14 cellular contexts compared by ENCODE assay signal in genomic region chr18:7575465-7576026, GRCh38. TPM values are rescaled to one million over a fixed set of nuclear protein-coding genes. Genes with fewer than 3 reads are reported as not detected.
DNase-seq lines count a peak whose midpoint lies in the region; ATAC-seq, FAIRE-seq and TF ChIP-seq lines count a peak whose summit lies in the region.
"Had no signal": no experiment of that assay in that cellular context is flagged by ENCODE, and none has a peak within 500 bp of the region (broad histone marks: within the 10 kb centered on the region; RNA-seq: fewer than 3 reads in every experiment).

No MANE protein-coding gene starts in this region.

- peaks cover 59% of the 10 kb centered on the region for H3K79me2 ChIP-seq in HepG2 (ENCODE audit: insufficient read depth, low read length)

- in situ Hi-C loops in HepG2 (cut with HindIII; ENCODE audit: extremely low pct_ligation_motif_present, low pct_unique_long_range_greater_than_20kb) (no loop called here), brain microvascular endothelial cell (cut with HindIII; ENCODE audit: low pct_ligation_motif_present, low sequenced_read_pairs) (no loop called here)

- peaks cover 2% of the 10 kb centered on the region; the same call in 1 of the 2 replicates for H4K20me1 ChIP-seq in HepG2 (ENCODE audit: insufficient read depth, low read length)

- no peak for TF ChIP-seq CTCF in HepG2 (CRISPR knock-in tag; IDR thresholded peaks at IDR 0.05)
- no peak for TF ChIP-seq CTCF in right lobe of liver (IDR thresholded peaks at IDR 0.05)
- TF ChIP-seq CTCF in brain microvascular endothelial cell (IDR thresholded peaks at IDR 0.05; ENCODE audit: low read depth, low read length, missing control alignments): no peak
- no peak for TF ChIP-seq CTCF in prostate gland (IDR thresholded peaks at IDR 0.05)

- H3K27me3 ChIP-seq in HepG2 (ENCODE audit: control insufficient read depth in 1 of 2, insufficient read depth in 2 of 2, low read length in 2 of 2) (no peaks in the 10 kb centered on the region), right lobe of liver (no peaks in the 10 kb centered on the region), brain microvascular endothelial cell (replicated peaks) (no peaks in the 10 kb centered on the region), iPS-20b (ENCODE audit: insufficient read depth, low read length) (peaks cover 2% of the 10 kb centered on the region; the same call in 1 of the 2 replicates), prostate gland (replicated peaks; ENCODE audit: insufficient read depth) (no peaks in the 10 kb centered on the region)
- H3K27me3 ChIP-seq: gastrocnemius medialis had no signal

- DNase-seq in HepG2 (ENCODE audit: low spot score) (no peak), right lobe of liver (no peak), brain microvascular endothelial cell (peak; percentile 43), urothelium cell line (ENCODE audit: low spot score) (no peak), prostate gland (ENCODE audit: low spot score) (no peak)
- no peak for DNase-seq in stimulated activated CD4-positive, alpha-beta T cell treated with anti-CD3 and anti-CD28 coated beads, Interleukin-15, amount 100 ng/mL, for 24 hours
- DNase-seq in effector CD8-positive, alpha-beta T cell (lab: John Stamatoyannopoulos, UW): no peak
- DNase-seq: activated CD4-positive, alpha-beta memory T cell treated with anti-CD3 and anti-CD28 coated beads, Interleukin-2, amount 10 ng/mL, durations not matched to agents 7 days and 5 days; activated effector memory CD4-positive, alpha-beta T cell treated with Interleukin-2 at 50 U/mL for 16 hours; gastrocnemius medialis; left colon; stimulated activated CD4-positive, alpha-beta T cell treated with anti-CD3 and anti-CD28 coated beads, Interleukin-12 subunit alpha, Interleukin-12 subunit beta, amount 100 ng/mL, for 4 hours; stimulated activated CD8-positive, alpha-beta memory T cell treated with anti-CD3 and anti-CD28 coated beads, Interleukin-4, amount 100 ng/mL, for 48 hours had no signal

- BruUV-seq in HepG2 (replicated peaks; lab: Mats Ljungman, UMichigan): no TSS peak

- H3K4me1 ChIP-seq in HepG2 (ENCODE audit: insufficient read depth, low read length) (peaks cover 55% of the 10 kb centered on the region), right lobe of liver (peaks cover 0 to 6% (median 0%) of the 10 kb centered on the region in 4 donors), iPS-20b (ENCODE audit: insufficient read depth, low read length) (peaks cover 26% of the 10 kb centered on the region), prostate gland (replicated peaks) (no peaks in the 10 kb centered on the region)

- no peak for FAIRE-seq in HepG2 (lab: Jason Lieb, UNC)
- FAIRE-seq in urothelium cell line (lab: Jason Lieb, UNC): peak; percentile 79

- CTCF ChIA-PET in HepG2 (lab: Yijun Ruan, JAX; ENCODE audit: low intra/inter-chr PET ratio, low total read pairs): no interaction called here

- no peak overlapping the region for H2AFZ ChIP-seq in HepG2 (ENCODE audit: low read length)

- TF ChIP-seq EP300 in HepG2 (IDR thresholded peaks at IDR 0.05; ENCODE audit: low read depth in 2 of 2, low read length in 2 of 2): no peak
- no peak for TF ChIP-seq EP300 in HepG2 (CRISPR knock-in tag; IDR thresholded peaks at IDR 0.05; ENCODE audit: borderline replicate concordance)

- H3K9me3 ChIP-seq in HepG2 (ENCODE audit: low read length) (no peaks in the 10 kb centered on the region), right lobe of liver (no peaks in the 10 kb centered on the region), iPS-20b (ENCODE audit: insufficient read depth, low read depth, low read length) (no peaks in the 10 kb centered on the region), prostate gland (no peaks in the 10 kb centered on the region)
- H3K9me3 ChIP-seq: gastrocnemius medialis had no signal

- peak overlapping the region; percentile 23; the same call in 1 of the 2 replicates for H3K9ac ChIP-seq in HepG2 (ENCODE audit: insufficient read depth, low read depth, low read length)
- H3K9ac ChIP-seq in iPS-20b (ENCODE audit: low read depth, low read length): peak overlapping the region; percentile 15; the same call in 1 of the 2 replicates

- POLR2A ChIA-PET in HepG2 (lab: Yijun Ruan, JAX): interaction anchor here (1.3 to 2.4 kb wide), 3 partner anchors 8 to 180 kb away, joined by 4 to 9 read pairs (median 5); partner anchors contain the start of gene PTPRM

- TF ChIP-seq POLR2A in HepG2 (IDR thresholded peaks at IDR 0.05; ENCODE audit: insufficient read depth in 1 of 2, low read depth in 2 of 2, low read length in 2 of 2) (no peak), right lobe of liver (IDR thresholded peaks at IDR 0.05) (no peak), prostate gland (IDR thresholded peaks at IDR 0.05) (no peak)

- TF ChIP-seq RAD21 in HepG2 (CRISPR knock-in tag; IDR thresholded peaks at IDR 0.05): no peak

- H3K27ac ChIP-seq in HepG2 (ENCODE audit: extremely low read length, insufficient read depth, low read length) (peak overlapping the region; percentile 78), right lobe of liver (no peak overlapping the region), brain microvascular endothelial cell (peak overlapping the region; percentile 56), iPS-20b (ENCODE audit: low read length) (no peak overlapping the region), prostate gland (no peak overlapping the region)

- H3K4me3 ChIP-seq in HepG2 (replicated peaks in 1 of 3; ENCODE audit: insufficient read depth in 1 of 3, low read depth in 2 of 3, low read length in 3 of 3): peak overlapping the region; percentile 5 to 59 (median 52)
- no peak overlapping the region for H3K4me3 ChIP-seq in right lobe of liver
- H3K4me3 ChIP-seq in brain microvascular endothelial cell (ENCODE audit: low read depth, low read length): no peak overlapping the region
- H3K4me3 ChIP-seq in iPS-20b (ENCODE audit: low read length): no peak overlapping the region
- no peak overlapping the region for H3K4me3 ChIP-seq in prostate gland
- H3K4me3 ChIP-seq: gastrocnemius medialis had no signal

- ATAC-seq in HepG2: peak; percentile 25
- ATAC-seq in right lobe of liver: no peak
- ATAC-seq: left colon had no signal

- intact Hi-C loops in HepG2 (cut with micrococcal nuclease; ENCODE audit: unreplicated experiment) (loop anchor here (10.0 kb wide), 1 partner anchor 349 kb away; no protein-coding TSS in a partner anchor), right lobe of liver (cut with DNase I) (no loop called here), prostate gland (cut with DNase I) (no loop called here)

- 80% methylated on average over 2 of the region's 2 CpGs for WGBS in HepG2 (ENCODE audit: low lambda C conversion rate)
- 73% methylated on average over 2 of the region's 2 CpGs for WGBS in right lobe of liver (ENCODE audit: insufficient coverage, low coverage, low lambda C conversion rate, missing lambda C conversion rate)
- 87% methylated on average over 2 of the region's 2 CpGs for WGBS in prostate gland

- H3K36me3 ChIP-seq in HepG2 (replicated peaks in 1 of 2; ENCODE audit: control insufficient read depth in 1 of 2, insufficient read depth in 2 of 2, low read length in 2 of 2) (no peaks in the 10 kb centered on the region), right lobe of liver (no peaks in the 10 kb centered on the region), brain microvascular endothelial cell (replicated peaks) (no peaks in the 10 kb centered on the region), iPS-20b (ENCODE audit: insufficient read depth, low read depth, low read length) (no peaks in the 10 kb centered on the region), prostate gland (no peaks in the 10 kb centered on the region)
- H3K36me3 ChIP-seq: gastrocnemius medialis had no signal

- peak overlapping the region; percentile 64 for H3K4me2 ChIP-seq in HepG2 (ENCODE audit: low read depth, low read length)

TF ChIP-seq in HepG2, 621 proteins besides CTCF, POLR2A, EP300 and RAD21 (continues in another document):
- no peak for TF ChIP-seq SPEN (CRISPR knock-in tag; IDR thresholded peaks at IDR 0.05; ENCODE audit: low read depth)
- TF ChIP-seq TFDP1 (CRISPR knock-in tag; IDR thresholded peaks at IDR 0.05; ENCODE audit: borderline replicate concordance): no peak
- no peak for TF ChIP-seq REXO4 (CRISPR knock-in tag; IDR thresholded peaks at IDR 0.05; ENCODE audit: borderline replicate concordance)
- TF ChIP-seq KDM2A (CRISPR knock-in tag; IDR thresholded peaks at IDR 0.05; ENCODE audit: borderline replicate concordance, low read depth): no peak

RNA-seq across cellular contexts. Expression of gene PTPRM, which starts 8.4 kb away (rescaled TPM):
- total RNA-seq in HepG2 (2016; rRNA removed; fragmentation: Illumina TruSeq; extraction: Trizol) (6.5 and 12.6 TPM in 2 replicates), right lobe of liver (10 to 100 TPM; 15.1 to 45.7 (median 26.5) TPM), prostate gland (10 to 100 TPM; 32.9 to 92.6 TPM)
- 9.3 and 11.1 TPM in 2 replicates for total RNA-seq in HepG2 (2016; cell fraction: cytosol; rRNA removed; fragmentation: Illumina TruSeq; extraction: Trizol; ENCODE audit: low read depth)
- 5.1 and 13.5 TPM in 2 replicates for total RNA-seq in HepG2 (2016; cell fraction: insoluble cytoplasmic fraction; rRNA removed; fragmentation: Illumina TruSeq; extraction: Trizol)
- 4.9 and 6.3 TPM in 2 replicates for total RNA-seq in HepG2 (2016; cell fraction: membrane; rRNA removed; fragmentation: Illumina TruSeq; extraction: Trizol)
- 30.4 and 32.6 TPM in 2 replicates for total RNA-seq in HepG2 (2016; cell fraction: nucleus; rRNA removed; fragmentation: Illumina TruSeq; extraction: Trizol)
- polyA plus RNA-seq in HepG2 (2011; rRNA removed): 97.3 and 108 TPM in 2 replicates
- polyA plus RNA-seq in HepG2 (2011; cell fraction: cytosol; rRNA removed): 55.8 and 58.3 TPM in 2 replicates
- polyA plus RNA-seq in HepG2 (2011; cell fraction: nucleus; rRNA removed): 337 and 404 TPM in 2 replicates
- 24.9 and 30.6 TPM in 2 replicates for polyA plus RNA-seq in HepG2 (2012)
- polyA plus RNA-seq in HepG2 (2016; cell fraction: cytosol; fragmentation: Illumina TruSeq; extraction: Trizol; ENCODE audit: low read depth): 0.53 and 0.66 TPM in 2 replicates
- 6.8 and 6.9 TPM in 2 replicates for polyA plus RNA-seq in HepG2 (2016; cell fraction: insoluble cytoplasmic fraction; fragmentation: Illumina TruSeq; extraction: Trizol; ENCODE audit: low read depth)
- 2.4 and 2.8 TPM in 2 replicates for polyA plus RNA-seq in HepG2 (2016; cell fraction: membrane; fragmentation: Illumina TruSeq; extraction: Trizol; ENCODE audit: low read depth)
- 39.2 and 53.1 TPM in 2 replicates for polyA plus RNA-seq in HepG2 (2016; cell fraction: nucleus; fragmentation: Illumina TruSeq; extraction: Trizol; ENCODE audit: insufficient read depth, low read depth)
- polyA minus RNA-seq in HepG2 (2011; rRNA and poly(A)+ RNA removed; ENCODE audit: low replicate concordance): 49.0 and 70.1 TPM in 2 replicates
- polyA minus RNA-seq in HepG2 (2011; cell fraction: cytosol; rRNA and poly(A)+ RNA removed): 21.5 and 29.5 TPM in 2 replicates
- 292 and 299 TPM in 2 replicates for polyA minus RNA-seq in HepG2 (2011; cell fraction: nucleus; rRNA and poly(A)+ RNA removed)

Comparison
In these comparisons a context has a peak if more than half of its experiments do, and no peak if none do; other contexts are left out.
1. H3K27ac ChIP-seq: peak in HepG2 (single experiment) and brain microvascular endothelial cell (single experiment); none in right lobe of liver (0 of 3), iPS-20b (single experiment) and prostate gland (0 of 2).
2. H3K4me3 ChIP-seq: peak in HepG2 (3 of 3); none in right lobe of liver (0 of 3), brain microvascular endothelial cell (single experiment), iPS-20b (single experiment) and prostate gland (0 of 2).